Comparison of ENCODE assay signal across 12 cellular contexts in genomic region chr19:1183543-1184172, GRCh38. TPM values are rescaled to one million over a fixed set of nuclear protein-coding genes. Genes with fewer than 3 reads are reported as not detected.
A peak's percentile ranks its signal among the peaks of the same experiment; 100 is the strongest.
DNase-seq lines count a peak whose midpoint lies in the region; ATAC-seq and TF ChIP-seq lines count a peak whose summit lies in the region.
"Had no signal": no experiment of that assay in that cellular context is flagged by ENCODE, and none has a peak within 500 bp of the region (broad histone marks: within the 10 kb centered on the region; RNA-seq: fewer than 3 reads in every experiment).

No MANE protein-coding gene starts in this region.

- intact Hi-C loops in mammary epithelial cell (cut with micrococcal nuclease): loop anchor here (5.0 kb wide), 1 partner anchor 161 kb away; the partner anchor contains the start of genes RNU6-2 and TMEM259

- no peaks in the 10 kb centered on the region for H3K36me3 ChIP-seq in mammary epithelial cell (ENCODE audit: insufficient read depth, low read length)
- no peaks in the 10 kb centered on the region for H3K36me3 ChIP-seq in mucosa of rectum (ENCODE audit: control insufficient read depth in 2 of 2, insufficient read depth in 2 of 2, low read length in 2 of 2)
- H3K36me3 ChIP-seq in HAP-1 (replicated peaks): no peaks in the 10 kb centered on the region
- no peaks in the 10 kb centered on the region for H3K36me3 ChIP-seq in GM23248 (ENCODE audit: low read depth)
- H3K36me3 ChIP-seq: vagina had no signal

- H3K9ac ChIP-seq in mammary epithelial cell (ENCODE audit: insufficient read depth, low read length) (peak overlapping the region; percentile 23), mucosa of rectum (ENCODE audit: low read depth in 1 of 2, low read length in 2 of 2) (peak overlapping the region in 1 of 2 donors; percentile 39), GM23248 (no peak overlapping the region)

- no peaks in the 10 kb centered on the region for H3K9me2 ChIP-seq in GM23248 (ENCODE audit: insufficient read depth)

- H3K4me2 ChIP-seq in mammary epithelial cell (ENCODE audit: insufficient read depth, low read depth, low read length) (peak overlapping the region; percentile 74), GM23248 (ENCODE audit: unreplicated experiment) (no peak overlapping the region)

- H2AFZ ChIP-seq in mammary epithelial cell (ENCODE audit: low read depth, low read length) (peak overlapping the region; percentile 45), GM23248 (no peak overlapping the region)

- CTCF ChIA-PET in mammary epithelial cell (lab: Charles Lee; ENCODE audit: low non-redundant PET): no interaction called here

- ATAC-seq in GM21737 (IDR thresholded peaks at IDR 0.05; ENCODE audit: unreplicated experiment) (no peak), HG03039 (IDR thresholded peaks at IDR 0.05; ENCODE audit: unreplicated experiment) (no peak)

- TF ChIP-seq CTCF in mammary epithelial cell (conservative IDR thresholded peaks at IDR 0.05 in 1 of 2, IDR thresholded peaks at IDR 0.05 in 1 of 2; ENCODE audit: extremely low read depth in 1 of 2, insufficient read depth in 1 of 2, low read depth in 1 of 2, low read length in 2 of 2): no peak

- H3K9me3 ChIP-seq in mammary epithelial cell (replicated peaks; ENCODE audit: insufficient read depth, low read length): no peaks in the 10 kb centered on the region
- H3K9me3 ChIP-seq in mucosa of rectum (ENCODE audit: control insufficient read depth in 2 of 2, low read length in 2 of 2): no peaks in the 10 kb centered on the region
- H3K9me3 ChIP-seq in HAP-1: no peaks in the 10 kb centered on the region
- no peaks in the 10 kb centered on the region for H3K9me3 ChIP-seq in GM23248 (ENCODE audit: low read depth)
- H3K9me3 ChIP-seq: vagina had no signal

- H3K27me3 ChIP-seq in mammary epithelial cell (ENCODE audit: insufficient read depth, low read length) (no peaks in the 10 kb centered on the region), mucosa of rectum (ENCODE audit: control insufficient read depth in 2 of 2, insufficient read depth in 2 of 2, low read length in 2 of 2) (no peaks in the 10 kb centered on the region), HAP-1 (ENCODE audit: low read depth) (no peaks in the 10 kb centered on the region), GM23248 (replicated peaks; ENCODE audit: insufficient read depth) (no peaks in the 10 kb centered on the region)
- H3K27me3 ChIP-seq: vagina had no signal

- H3K4me1 ChIP-seq in mammary epithelial cell (ENCODE audit: insufficient read depth, low read length) (peaks cover 39% of the 10 kb centered on the region), mucosa of rectum (ENCODE audit: control insufficient read depth in 2 of 2, insufficient read depth in 2 of 2, low read length in 2 of 2) (peaks cover 17 to 28% of the 10 kb centered on the region in 2 donors), HAP-1 (no peaks in the 10 kb centered on the region), GM23248 (ENCODE audit: insufficient read depth) (peaks cover 10% of the 10 kb centered on the region)

- WGBS in mammary epithelial cell (ENCODE audit: low coverage, missing lambda C conversion rate): 0% methylated on average over 2 of the region's 19 CpGs
- WGBS in GM23248 (ENCODE audit: low coverage in 1 of 2, low lambda C conversion rate in 2 of 2, missing lambda C conversion rate in 2 of 2), 2 experiments: 90 to 94% methylated on average over 8 to 19 of the region's 19 CpGs

- dilution Hi-C loops in mammary epithelial cell (cut with HindIII; ENCODE audit: low sequenced_read_pairs): no loop called here

- H3F3A ChIP-seq in GM23248 (ENCODE audit: insufficient read depth): peaks cover 9% of the 10 kb centered on the region

- H3K4me3 ChIP-seq in mammary epithelial cell (replicated peaks in 1 of 3; ENCODE audit: insufficient read depth in 1 of 3, low read depth in 2 of 3, low read length in 3 of 3) (no peak overlapping the region), mucosa of rectum (ENCODE audit: low read length in 2 of 2) (no peak overlapping the region), HAP-1 (no peak overlapping the region), GM23248 (no peak overlapping the region)
- H3K4me3 ChIP-seq: vagina had no signal

- H3K79me2 ChIP-seq in mammary epithelial cell (ENCODE audit: insufficient read depth, low read length) (no peaks in the 10 kb centered on the region), GM23248 (ENCODE audit: insufficient read depth) (no peaks in the 10 kb centered on the region)

- no TSS peak for BruUV-seq in mammary epithelial cell (replicated peaks; lab: Mats Ljungman, UMichigan)

- DNase-seq in EL (peak; percentile 88), HPDE6-E6E7 (ENCODE audit: extremely low spot score) (peak; percentile 86), mammary epithelial cell (peak; percentile 92), HAP-1 (ENCODE audit: low spot score in 2 of 2) (no peak), GM23248 (no peak)
- DNase-seq: CD4-positive, CD25-positive, alpha-beta regulatory T cell; erythroblast had no signal

- H4K20me1 ChIP-seq in mammary epithelial cell (ENCODE audit: insufficient read depth, low read length) (no peaks in the 10 kb centered on the region), GM23248 (ENCODE audit: insufficient read depth) (no peaks in the 10 kb centered on the region)

- H3K27ac ChIP-seq in mammary epithelial cell (ENCODE audit: insufficient read depth, low read depth, low read length): peak overlapping the region; percentile 63
- H3K27ac ChIP-seq in mucosa of rectum (ENCODE audit: low read depth in 2 of 2, low read length in 2 of 2): peak overlapping the region; percentile 23 to 64
- H3K27ac ChIP-seq in GM23248: no peak overlapping the region
- H3K27ac ChIP-seq: vagina had no signal

- in situ Hi-C loops in mammary epithelial cell (cut with MboI; ENCODE audit: low sequenced_read_pairs in 2 of 2): no loop called here
- in situ Hi-C loops in HAP-1 (cut with MboI; ENCODE audit: low sequenced_read_pairs): no loop called here
- in situ Hi-C loops in GM23248 (cut with MboI): no loop called here

RNA-seq across cellular contexts. Expression of gene SBNO2, which starts 9.6 kb away (rescaled TPM):
- total RNA-seq in mammary epithelial cell: 100 to 1,000 TPM in 1 of 2 donors, 10 to 100 TPM in 1; 37.0 to 108 TPM
- polyA plus RNA-seq in mammary epithelial cell (22.5 TPM), GM23248 (2016; fragmentation: Nextera tagmentation; extraction: Ambion mirVana) (7.5 and 11.9 TPM in 2 replicates)
- 34.4 TPM for polyA minus RNA-seq in mammary epithelial cell
- total RNA-seq in GM23248 (2014; rRNA removed; shearing (Covaris generic)): 64.5 and 70.4 TPM in 2 replicates

RNA-seq across cellular contexts. Expression of gene STK11, which starts 21.9 kb away (rescaled TPM):
- total RNA-seq in mammary epithelial cell: 10 to 100 TPM; 57.7 to 67.5 TPM
- polyA plus RNA-seq in mammary epithelial cell: 32.7 TPM
- 48.3 TPM for polyA minus RNA-seq in mammary epithelial cell
- 64.1 and 66.5 TPM in 2 replicates for total RNA-seq in GM23248 (2014; rRNA removed; shearing (Covaris generic))
- polyA plus RNA-seq in GM23248 (2016; fragmentation: Nextera tagmentation; extraction: Ambion mirVana): 4.3 and 4.6 TPM in 2 replicates

RNA-seq across cellular contexts. Expression of gene CBARP, which starts 54.1 kb away (rescaled TPM):
- total RNA-seq in mammary epithelial cell: 1 to 10 TPM; 5.8 to 7.3 TPM
- 0.88 TPM for polyA plus RNA-seq in mammary epithelial cell
- polyA minus RNA-seq in mammary epithelial cell: 1.1 TPM
- total RNA-seq in GM23248 (2014; rRNA removed; shearing (Covaris generic)): 2.7 and 4.5 TPM in 2 replicates
- 0.29 and 0.41 TPM in 2 replicates for polyA plus RNA-seq in GM23248 (2016; fragmentation: Nextera tagmentation; extraction: Ambion mirVana)
- total RNA-seq: mononuclear cell had no signal
- polyA plus RNA-seq: CD4-positive, CD25-positive, alpha-beta regulatory T cell had no signal

RNA-seq across cellular contexts. Expression of gene ATP5F1D, which starts 57.9 kb away (rescaled TPM):
- 100 to 1,000 TPM in 1 of 2 donors, 10 to 100 TPM in 1; 12.3 to 198 TPM for total RNA-seq in mammary epithelial cell
- 137 TPM for polyA plus RNA-seq in mammary epithelial cell
- 24.2 TPM for polyA minus RNA-seq in mammary epithelial cell
- 27.4 and 38.9 TPM in 2 replicates for total RNA-seq in GM23248 (2014; rRNA removed; shearing (Covaris generic))
- 287 and 290 TPM in 2 replicates for polyA plus RNA-seq in GM23248 (2016; fragmentation: Nextera tagmentation; extraction: Ambion mirVana)

Comparison
In these comparisons a context has a peak if more than half of its experiments do, and no peak if none do; other contexts are left out.
1. DNase-seq: peak in EL (single experiment), HPDE6-E6E7 (single experiment) and mammary epithelial cell (single experiment); none in HAP-1 (0 of 2) and GM23248 (single experiment).